In the genomic region with DNA sequence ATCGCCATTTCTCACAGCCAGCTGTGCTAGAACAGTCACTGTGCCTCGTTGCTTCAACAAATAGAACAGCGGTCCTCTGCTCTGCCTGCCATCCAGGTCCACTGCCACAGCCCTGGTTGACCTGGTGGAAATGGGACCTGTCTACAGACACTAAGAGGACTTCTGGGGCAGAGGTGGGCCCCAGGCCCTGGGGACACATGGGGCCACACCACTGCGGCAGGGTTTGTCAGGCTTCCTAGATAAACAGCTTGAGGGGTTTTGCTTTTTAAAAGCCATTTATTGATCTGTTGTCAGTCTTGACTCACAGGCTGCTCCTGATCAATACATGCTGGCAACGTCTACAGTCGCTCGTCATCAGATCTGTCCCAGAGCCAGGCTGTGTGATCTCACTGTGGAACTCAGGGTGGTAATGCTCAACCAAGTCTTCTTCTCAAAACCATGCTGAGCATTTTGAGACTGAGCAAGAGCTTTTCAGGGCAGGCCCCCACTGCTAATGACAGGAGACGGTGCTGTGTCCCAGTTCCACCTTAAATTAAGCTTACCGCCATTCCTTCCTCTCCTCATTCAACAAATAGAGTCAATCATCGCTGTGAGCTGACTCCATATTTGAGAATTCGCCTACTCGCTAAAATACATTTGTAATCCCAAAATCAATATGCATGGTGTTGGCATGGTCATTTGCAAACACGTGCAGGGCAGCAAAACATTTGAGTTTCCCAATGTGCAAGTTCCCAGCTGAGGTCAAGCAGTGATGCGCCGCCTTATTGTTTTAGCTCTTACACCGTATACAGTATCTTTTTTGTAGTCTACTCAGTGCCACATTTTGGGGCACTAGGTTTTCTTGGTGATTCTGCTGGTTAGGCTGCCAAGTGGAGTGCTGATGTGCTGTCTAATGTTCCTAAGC, we compare ENCODE assay signal across 15 cellular contexts.
"Had no signal": no experiment of that assay in that cellular context is flagged by ENCODE, and none has a peak within 500 bp of the region (broad histone marks: within the 10 kb centered on the region; RNA-seq: fewer than 3 reads in every experiment).

No MANE protein-coding gene starts in this region.

- H3K36me3 Mint-ChIP-seq: activated naive CD8-positive, alpha-beta T cell treated with anti-CD3 and anti-CD28 coated beads, Interleukin-2, amount 10 ng/mL, durations not matched to agents 7 days and 5 days; memory B cell; natural killer cell treated with Interleukin-12 subunit alpha and Interleukin-12 subunit beta and Interleukin-15 and Interleukin-18, amount 100 ng/mL, for 72 hours had no signal

- H3K4me3 ChIP-seq: thoracic aorta had no signal

- H3K4me3 Mint-ChIP-seq: activated B cell treated with CpG ODN at 0.5 μM for 24 hours; activated CD4-positive, alpha-beta T cell treated with anti-CD3 and anti-CD28 coated beads, Interleukin-2, amount 10 ng/mL, durations not matched to agents 24 days and 14 days; activated CD8-positive, alpha-beta T cell treated with anti-CD3 and anti-CD28 coated beads, Interleukin-2, amount 10 ng/mL, durations not matched to agents 7 days and 5 days; activated naive CD8-positive, alpha-beta T cell treated with anti-CD3 and anti-CD28 coated beads, Interleukin-2, amount 10 ng/mL, durations not matched to agents 7 days and 5 days; effector memory CD8-positive, alpha-beta T cell; memory B cell; natural killer cell treated with Interleukin-12 subunit alpha and Interleukin-12 subunit beta and Interleukin-15 and Interleukin-18, amount 100 ng/mL, for 72 hours; T-helper 2 cell treated with Interferon-gamma antibody and Interleukin-4, amounts not matched to agents 5 μg/mL and 100 μg/mL, for 36 hours had no signal

- H3K27ac ChIP-seq: brain microvascular endothelial cell, thoracic aorta had no signal

- H3K4me1 Mint-ChIP-seq: activated B cell treated with CpG ODN at 0.5 μM for 24 hours had no signal

- H3K27ac Mint-ChIP-seq: activated B cell treated with CpG ODN at 0.5 μM for 24 hours; activated CD4-positive, alpha-beta T cell treated with anti-CD3 and anti-CD28 coated beads, Interleukin-2, amount 10 ng/mL, durations not matched to agents 24 days and 14 days; activated CD8-positive, alpha-beta T cell treated with anti-CD3 and anti-CD28 coated beads, Interleukin-2, amount 10 ng/mL, durations not matched to agents 7 days and 5 days; activated naive CD8-positive, alpha-beta T cell treated with anti-CD3 and anti-CD28 coated beads, Interleukin-2, amount 10 ng/mL, durations not matched to agents 7 days and 5 days; effector memory CD8-positive, alpha-beta T cell; memory B cell; natural killer cell treated with Interleukin-12 subunit alpha and Interleukin-12 subunit beta and Interleukin-15 and Interleukin-18, amount 100 ng/mL, for 72 hours; T-helper 2 cell treated with Interferon-gamma antibody and Interleukin-4, amounts not matched to agents 5 μg/mL and 100 μg/mL, for 36 hours had no signal

- DNase-seq: activated B cell treated with CpG ODN at 0.5 μM for 24 hours; activated CD4-positive, alpha-beta T cell treated with anti-CD3 and anti-CD28 coated beads, Interleukin-2, amount 10 ng/mL, durations not matched to agents 24 days and 14 days; activated CD8-positive, alpha-beta memory T cell treated with anti-CD3 and anti-CD28 coated beads, Interleukin-2, amount 50 U/mL, for 4 hours; activated CD8-positive, alpha-beta T cell treated with anti-CD3 and anti-CD28 coated beads, Interleukin-2, amount 10 ng/mL, durations not matched to agents 7 days and 5 days; activated naive CD8-positive, alpha-beta T cell treated with anti-CD3 and anti-CD28 coated beads, Interleukin-2, amount 10 ng/mL, durations not matched to agents 7 days and 5 days; brain microvascular endothelial cell; effector memory CD8-positive, alpha-beta T cell; foreskin melanocyte; left colon; occipital lobe; stimulated activated CD4-positive, alpha-beta T cell treated with anti-CD3 and anti-CD28 coated beads, Interleukin-2, amount 100 ng/mL, for 24 hours had no signal

- ATAC-seq: activated CD8-positive, alpha-beta T cell treated with anti-CD3 and anti-CD28 coated beads, Interleukin-2, amount 10 ng/mL, durations not matched to agents 7 days and 5 days; effector memory CD8-positive, alpha-beta T cell; left colon; natural killer cell treated with Interleukin-12 subunit alpha and Interleukin-12 subunit beta and Interleukin-15 and Interleukin-18, amount 100 ng/mL, for 72 hours had no signal

- H3K27me3 Mint-ChIP-seq: activated naive CD8-positive, alpha-beta T cell treated with anti-CD3 and anti-CD28 coated beads, Interleukin-2, amount 10 ng/mL, durations not matched to agents 7 days and 5 days had no signal

- H3K9me3 Mint-ChIP-seq: activated B cell treated with CpG ODN at 0.5 μM for 24 hours; activated CD4-positive, alpha-beta T cell treated with anti-CD3 and anti-CD28 coated beads, Interleukin-2, amount 10 ng/mL, durations not matched to agents 24 days and 14 days; activated naive CD8-positive, alpha-beta T cell treated with anti-CD3 and anti-CD28 coated beads, Interleukin-2, amount 10 ng/mL, durations not matched to agents 7 days and 5 days; effector memory CD8-positive, alpha-beta T cell; memory B cell; natural killer cell treated with Interleukin-12 subunit alpha and Interleukin-12 subunit beta and Interleukin-15 and Interleukin-18, amount 100 ng/mL, for 72 hours; T-helper 2 cell treated with Interferon-gamma antibody and Interleukin-4, amounts not matched to agents 5 μg/mL and 100 μg/mL, for 36 hours had no signal
